8 cellular contexts compared by ENCODE assay signal in genomic region chr9:98848450-98849149, GRCh38. TPM values are rescaled to one million over a fixed set of nuclear protein-coding genes. Genes with fewer than 3 reads are reported as not detected.
DNase-seq lines count a peak whose midpoint lies in the region; ATAC-seq and TF ChIP-seq lines count a peak whose summit lies in the region.

No MANE protein-coding gene starts in this region.

- H2BK120ac ChIP-seq in neuronal stem cell (ENCODE audit: low read depth, low read length) = no peak overlapping the region

- H2AFZ ChIP-seq in Karpas-422 (ENCODE audit: low read length) (no peak overlapping the region), neuronal stem cell (ENCODE audit: low read length) (peak overlapping the region; percentile 82)

- no peak overlapping the region for H3K4ac ChIP-seq in neuronal stem cell (ENCODE audit: low read length)

- H3K23ac ChIP-seq in neuronal stem cell (ENCODE audit: low read depth, low read length, poor library complexity) = no peak overlapping the region

- H3K9me3 ChIP-seq in Karpas-422 (ENCODE audit: low read length) (no peaks in the 10 kb centered on the region), neuronal stem cell (replicated peaks in 1 of 2; ENCODE audit: control insufficient read depth in 2 of 2, insufficient read depth in 1 of 2, low read depth in 1 of 2, low read length in 2 of 2) (no peaks in the 10 kb centered on the region), stomach (no peaks in the 10 kb centered on the region)

- H3K27ac ChIP-seq in Karpas-422 (ENCODE audit: low read length) (no peak overlapping the region), RWPE1 (no peak overlapping the region), neuronal stem cell (replicated peaks; ENCODE audit: low read length) (no peak overlapping the region), stomach (peak overlapping the region in 4 of 5 donors; percentile 45 to 81 (median 62))

- TF ChIP-seq EP300 in stomach (IDR thresholded peaks at IDR 0.05) = peak; percentile 10

- intact Hi-C loops in stomach (cut with DNase I; ENCODE audit: low total_unique reads) = no loop called here

- no CpG with 5 or more reads among the region's 16 CpGs for WGBS in neuronal stem cell (ENCODE audit: extremely low coverage in 2 of 2, insufficient read length in 2 of 2, insufficient replicate concordance in 1 of 2), 2 donors
- 20 to 27% (median 26%) methylated on average over 16 of the region's 16 CpGs for WGBS in stomach, 5 donors

- H2AK5ac ChIP-seq in neuronal stem cell (ENCODE audit: low read depth, low read length) = no peak overlapping the region

- no peak overlapping the region for H4K91ac ChIP-seq in neuronal stem cell (ENCODE audit: low read depth, low read length, poor library complexity)

- no peak overlapping the region for H3K14ac ChIP-seq in neuronal stem cell (ENCODE audit: low read length)

- H3K27me3 ChIP-seq in Karpas-422 (ENCODE audit: low read length) (no peaks in the 10 kb centered on the region), neuronal stem cell (ENCODE audit: control insufficient read depth in 3 of 3, insufficient read depth in 3 of 3, low read depth in 1 of 3, low read length in 3 of 3) (no peaks in the 10 kb centered on the region), stomach (no peaks in the 10 kb centered on the region)

- H3K4me1 ChIP-seq in Karpas-422 (ENCODE audit: low read length) (peaks cover 16% of the 10 kb centered on the region), neuronal stem cell (ENCODE audit: control insufficient read depth in 2 of 2, insufficient read depth in 1 of 2, low read depth in 1 of 2, low read length in 2 of 2) (peaks cover 0 to 3% of the 10 kb centered on the region in 2 donors), stomach (peaks cover 0 to 30% (median 17%) of the 10 kb centered on the region in 4 donors)

- TF ChIP-seq POLR2A in stomach (IDR thresholded peaks at IDR 0.05) = no peak

- TF ChIP-seq CTCF in RWPE1 (conservative IDR thresholded peaks at IDR 0.05; ENCODE audit: low read depth) (peak; percentile 100), foreskin fibroblast (IDR thresholded peaks at IDR 0.05; ENCODE audit: low read depth, low read length) (peak; percentile 94), stomach (IDR thresholded peaks at IDR 0.05) (peak in 5 of 7 experiments; percentile 84 to 92 (median 88))

- no peaks in the 10 kb centered on the region for H4K20me1 ChIP-seq in Karpas-422 (ENCODE audit: insufficient read depth, low read depth, low read length)

- H2BK5ac ChIP-seq in neuronal stem cell (ENCODE audit: low read length) = no peak overlapping the region

- no peak overlapping the region for H4K8ac ChIP-seq in neuronal stem cell (ENCODE audit: low read depth, low read length)

- H3K79me2 ChIP-seq in Karpas-422 (ENCODE audit: low read length) = no peaks in the 10 kb centered on the region

- CTCF ChIA-PET in RWPE1 (lab: Yijun Ruan, JAX) = interaction anchor here (0.6 to 1.9 kb wide), 28 partner anchors 9 to 635 kb away, joined by 3 to 9 read pairs (median 4); no protein-coding TSS in a partner anchor

- ATAC-seq in GM21529 (IDR thresholded peaks at IDR 0.05; ENCODE audit: unreplicated experiment) = peak; percentile 90

- POLR2A ChIA-PET in RWPE1 (lab: Yijun Ruan, JAX; ENCODE audit: low non-redundant PET) = no interaction called here

- H3K4me2 ChIP-seq in Karpas-422 (ENCODE audit: low read depth, low read length, poor library complexity, severe bottlenecking) (no peak overlapping the region), neuronal stem cell (ENCODE audit: insufficient read depth, low read length, poor library complexity, severe bottlenecking) (no peak overlapping the region)

- no peak overlapping the region for H2BK15ac ChIP-seq in neuronal stem cell (ENCODE audit: low read length)

- no peak overlapping the region for H2BK12ac ChIP-seq in neuronal stem cell (ENCODE audit: low read length)

- no peak overlapping the region for H3K18ac ChIP-seq in neuronal stem cell (ENCODE audit: low read length)

- H3K36me3 ChIP-seq in Karpas-422 (ENCODE audit: insufficient read depth, low read length) = no peaks in the 10 kb centered on the region
- H3K36me3 ChIP-seq in neuronal stem cell (replicated peaks in 1 of 2; ENCODE audit: control insufficient read depth in 2 of 2, insufficient read depth in 2 of 2, low read length in 2 of 2) = peaks cover 0 to 8% of the 10 kb centered on the region in 2 donors
- H3K36me3 ChIP-seq in stomach = peaks cover 9 to 25% (median 21%) of the 10 kb centered on the region in 4 donors

- no peaks in the 10 kb centered on the region for H3K9me2 ChIP-seq in Karpas-422 (replicated peaks; ENCODE audit: insufficient read depth, low read length)

- H3K4me3 ChIP-seq in Karpas-422 (ENCODE audit: low read length) (no peak overlapping the region), foreskin fibroblast (ENCODE audit: low read depth in 1 of 2, low read length in 2 of 2) (peak overlapping the region; percentile 31 to 46), neuronal stem cell (ENCODE audit: low read length in 2 of 2) (no peak overlapping the region), stomach (peak overlapping the region; percentile 22 to 27 (median 24))

- no peaks in the 10 kb centered on the region for H3K79me1 ChIP-seq in neuronal stem cell (ENCODE audit: low read depth, low read length)

- H3K9ac ChIP-seq in Karpas-422 (ENCODE audit: low read length) (no peak overlapping the region), neuronal stem cell (ENCODE audit: low read depth, low read length, poor library complexity) (no peak overlapping the region)

- DNase-seq in DMS114 treated with DMSO at 0.1 percent for 48 hours (lab: John Stamatoyannopoulos, UW; ENCODE audit: unreplicated experiment) (peak; percentile 28), Karpas-422 (peak; percentile 91), RWPE1 (ENCODE audit: low spot score) (peak; percentile 95), foreskin fibroblast (peak; percentile 83 to 96), neuronal stem cell (ENCODE audit: low spot score) (peak; percentile 84), stomach (peak; percentile 93)
- DNase-seq in activated T-helper 9 cell treated with anti-CD3 and anti-CD28 coated beads, Interleukin-2, amount 50 U/mL, for 16 hours (ENCODE audit: low read depth) = peak; percentile 54

RNA-seq across cellular contexts. Expression of gene GALNT12, which starts 41.1 kb away (rescaled TPM):
- total RNA-seq in Karpas-422 (2014; rRNA removed; shearing (Covaris generic); ENCODE audit: low replicate concordance) = 14.9 and 16.2 TPM in 2 replicates
- polyA plus RNA-seq in neuronal stem cell (2013, experiment 1 of 2) = 18.8 TPM
- 18.5 TPM for polyA plus RNA-seq in neuronal stem cell (2013, experiment 2 of 2)
- total RNA-seq in stomach = 100 to 1,000 TPM in 2 of 5 donors, 10 to 100 TPM in 3; 27.7 to 212 (median 60.3) TPM
- polyA plus RNA-seq in stomach = 10 to 100 TPM in 2 of 3 donors, 1 to 10 TPM in 1; 9.0 to 19.4 (median 10.0) TPM

RNA-seq across cellular contexts. Expression of gene ANKS6, which starts 52.2 kb away (rescaled TPM):
- total RNA-seq in Karpas-422 (2014; rRNA removed; shearing (Covaris generic); ENCODE audit: low replicate concordance) = 18.0 and 26.4 TPM in 2 replicates
- polyA plus RNA-seq in neuronal stem cell (2013, experiment 1 of 2) = 31.8 TPM
- polyA plus RNA-seq in neuronal stem cell (2013, experiment 2 of 2) = 30.2 TPM
- total RNA-seq in stomach = 10 to 100 TPM; 10.7 to 75.0 (median 26.3) TPM
- polyA plus RNA-seq in stomach = 10 to 100 TPM; 16.8 to 20.2 (median 18.8) TPM

Comparison
In these comparisons a context has a peak if more than half of its experiments do, and no peak if none do; other contexts are left out.
1. DNase-seq: peak in every context shown above with its lines; median percentile 95 in RWPE1; 93 in stomach; 91 in Karpas-422; 90 in foreskin fibroblast; 84 in neuronal stem cell; 54 in activated T-helper 9 cell treated with anti-CD3 and anti-CD28 coated beads, Interleukin-2, amount 50 U/mL, for 16 hours; 28 in DMS114 treated with DMSO at 0.1 percent for 48 hours.
2. H3K27ac ChIP-seq: peak in stomach (4 of 5); none in Karpas-422 (single experiment), RWPE1 (single experiment) and neuronal stem cell (single experiment).
3. H3K4me3 ChIP-seq: peak in foreskin fibroblast (2 of 2) and stomach (4 of 4); none in Karpas-422 (single experiment) and neuronal stem cell (0 of 2).
4. Peak in every context shown above with its lines, with median percentiles within 50 percentile points of each other: CTCF ChIP-seq.